In genomic region chr19:48964205-48965032, GRCh38 we compare ENCODE assay signal across 6 cellular contexts. TPM values are rescaled to one million over a fixed set of nuclear protein-coding genes. Genes with fewer than 3 reads are reported as not detected.
DNase-seq lines count a peak whose midpoint lies in the region; TF ChIP-seq lines count a peak whose summit lies in the region.

No MANE protein-coding gene starts in this region.

- no peaks in the 10 kb centered on the region for H3K27me3 ChIP-seq in BE2C
- no peaks in the 10 kb centered on the region for H3K27me3 ChIP-seq in stomach smooth muscle (ENCODE audit: control insufficient read depth in 1 of 2, insufficient read depth in 2 of 2, low read length in 2 of 2)

- H3K36me3 ChIP-seq in BE2C = peaks cover 36% of the 10 kb centered on the region
- peaks cover 11 to 17% of the 10 kb centered on the region in 2 donors for H3K36me3 ChIP-seq in stomach smooth muscle (ENCODE audit: control insufficient read depth in 2 of 2, insufficient read depth in 2 of 2, low read length in 2 of 2)

- no peak for TF ChIP-seq CTCF in BE2C (IDR thresholded peaks at IDR 0.05; ENCODE audit: low read depth, low read length)
- no peak for TF ChIP-seq CTCF in foreskin fibroblast (IDR thresholded peaks at IDR 0.05; ENCODE audit: low read depth, low read length)

- peak overlapping the region; percentile 66 to 72 for H3K9ac ChIP-seq in stomach smooth muscle (ENCODE audit: low read length in 2 of 2)

- H3K27ac ChIP-seq in stomach smooth muscle (ENCODE audit: low read length) = peak overlapping the region; percentile 86

- H3K4me3 ChIP-seq in BE2C (ENCODE audit: low read depth, low read length) (peak overlapping the region; percentile 20; the same call in 1 of the 2 replicates), foreskin fibroblast (ENCODE audit: low read depth in 1 of 2, low read length in 2 of 2) (peak overlapping the region; percentile 15 to 49), stomach smooth muscle (ENCODE audit: low read length in 2 of 2) (peak overlapping the region; percentile 52 to 67)

- no peaks in the 10 kb centered on the region for H3K9me3 ChIP-seq in BE2C
- H3K9me3 ChIP-seq in stomach smooth muscle (ENCODE audit: control insufficient read depth in 2 of 2, low read length in 2 of 2) = no peaks in the 10 kb centered on the region

- H3K4me1 ChIP-seq in BE2C (peaks cover 18% of the 10 kb centered on the region), stomach smooth muscle (ENCODE audit: control insufficient read depth, insufficient read depth, low read length) (peaks cover 35% of the 10 kb centered on the region)

- DNase-seq in BE2C (no peak), MV-4-11 (lab: John Stamatoyannopoulos, UW) (peak; percentile 69), foreskin fibroblast (peak; percentile 54 to 74), activated gamma-delta T cell treated with Interleukin-2 at 50 U/mL for 16 hours (no peak), dedifferentiated amniotic fluid mesenchymal stem cell (ENCODE audit: extremely low spot score) (no peak)

RNA-seq across cellular contexts. Expression of gene FTL, which starts 0.7 kb away (rescaled TPM):
- polyA plus RNA-seq in BE2C (2012; ENCODE audit: insufficient read depth, insufficient read length, low read depth) = 845 TPM

RNA-seq across cellular contexts. Expression of gene BAX, which starts 9.7 kb away (rescaled TPM):
- polyA plus RNA-seq in BE2C (2012; ENCODE audit: insufficient read depth, insufficient read length, low read depth) = 70.8 TPM

RNA-seq across cellular contexts. Expression of gene GYS1, which starts 28.7 kb away (rescaled TPM):
- 10.3 TPM for polyA plus RNA-seq in BE2C (2012; ENCODE audit: insufficient read depth, insufficient read length, low read depth)

RNA-seq across cellular contexts. Expression of gene RUVBL2, which starts 29.3 kb away (rescaled TPM):
- polyA plus RNA-seq in BE2C (2012; ENCODE audit: insufficient read depth, insufficient read length, low read depth) = 359 TPM

RNA-seq across cellular contexts. Expression of gene DHDH, which starts 30.9 kb away (rescaled TPM):
- not detected for polyA plus RNA-seq in BE2C (2012; ENCODE audit: insufficient read depth, insufficient read length, low read depth)

Comparison
In these comparisons a context has a peak if more than half of its experiments do, and no peak if none do; other contexts are left out.
1. DNase-seq: peak in MV-4-11 (single experiment) and foreskin fibroblast (2 of 2); none in BE2C (single experiment), activated gamma-delta T cell treated with Interleukin-2 at 50 U/mL for 16 hours (single experiment) and dedifferentiated amniotic fluid mesenchymal stem cell (single experiment).
2. Peak in every context shown above with its lines, with median percentiles within 50 percentile points of each other: H3K4me3 ChIP-seq.